In genomic region chr10:97003804-97004201, GRCh38 we compare ENCODE assay signal across 25 cellular contexts.
"Had no signal": no experiment of that assay in that cellular context is flagged by ENCODE, and none has a peak within 500 bp of the region (broad histone marks: within the 10 kb centered on the region; RNA-seq: fewer than 3 reads in every experiment).

No MANE protein-coding gene starts in this region.

- DNase-seq: hypothalamus; immature natural killer cell; left ventricle myocardium inferior; mesendoderm; naive B cell; natural killer cell; nephron progenitor cell; ovary; retina; right cardiac atrium; sigmoid colon; small intestine; spleen; stimulated activated CD4-positive, alpha-beta T cell treated with anti-CD3 and anti-CD28 coated beads, Interleukin-4, amount 100 ng/mL, for 24 hours; stimulated activated naive CD4-positive, alpha-beta T cell; tibial artery; trophoblast cell; upper lobe of right lung had no signal

- H3K36me3 ChIP-seq: left ventricle myocardium inferior, neural progenitor cell, ovary, prostate gland, sigmoid colon, spleen, suprapubic skin, thoracic aorta, tibial artery, upper lobe of right lung had no signal

- H3K9me3 ChIP-seq: ovary, prostate gland had no signal

- H3K4me3 ChIP-seq: left ventricle myocardium inferior, lung, neural progenitor cell, ovary, prostate gland, sigmoid colon, spleen, suprapubic skin, thoracic aorta, tibial artery, upper lobe of right lung had no signal

- FAIRE-seq: islet of Langerhans, small intestine, urothelium cell line had no signal

- H3K9ac ChIP-seq: neural progenitor cell had no signal

- H3K27ac ChIP-seq: left ventricle myocardium inferior, neural progenitor cell, ovary, prostate gland, sigmoid colon, spleen, suprapubic skin, thoracic aorta, tibial artery, upper lobe of right lung had no signal

- H3K4me1 ChIP-seq: left ventricle myocardium inferior, neural progenitor cell, prostate gland, sigmoid colon, spleen, suprapubic skin, tibial artery, upper lobe of right lung had no signal
